Comparison of ENCODE assay signal across 17 cellular contexts in the genomic region with DNA sequence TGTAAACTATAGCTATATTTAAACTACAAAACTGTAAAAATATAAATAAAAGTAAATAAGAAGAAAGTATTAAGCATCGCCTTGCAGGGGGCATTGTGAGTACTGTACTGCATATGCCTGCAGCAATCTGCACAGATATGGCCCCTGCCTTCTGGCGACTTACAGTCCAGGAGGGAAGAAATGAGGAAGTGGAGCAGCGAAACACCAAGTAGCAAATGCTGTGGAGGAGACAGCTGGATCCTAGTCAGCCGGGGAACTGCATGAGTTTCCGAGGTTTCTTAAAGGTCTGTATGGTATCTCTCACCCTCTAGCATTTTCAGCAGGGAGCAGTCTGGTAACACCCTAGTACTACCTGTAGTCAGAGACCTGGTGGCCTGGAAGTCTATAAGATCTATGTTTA.
"Had no signal": no experiment of that assay in that cellular context is flagged by ENCODE, and none has a peak within 500 bp of the region (broad histone marks: within the 10 kb centered on the region; RNA-seq: fewer than 3 reads in every experiment).

No MANE protein-coding gene starts in this region.

- H3K36me3 ChIP-seq: upper lobe of right lung had no signal

- H3K4me3 ChIP-seq: upper lobe of right lung had no signal

- H3K9me3 ChIP-seq: upper lobe of right lung had no signal

- H3K27me3 ChIP-seq: upper lobe of right lung had no signal

- H3K4me1 ChIP-seq: upper lobe of right lung had no signal

- ATAC-seq: activated CD8-positive, alpha-beta T cell treated with anti-CD3 and anti-CD28 coated beads for 36 hours; activated naive CD4-positive, alpha-beta T cell treated with anti-CD3 and anti-CD28 coated beads, Interleukin-2, amount 50 U/mL, for 72 hours; left lobe of liver; naive thymus-derived CD8-positive, alpha-beta T cell; right cardiac atrium; stimulated activated naive CD8-positive, alpha-beta T cell treated with anti-CD3 and anti-CD28 coated beads, Interleukin-15, amount 100 ng/mL, for 72 hours; upper lobe of right lung had no signal

- DNase-seq: activated B cell treated with CpG ODN at 0.5 μM for 24 hours; activated CD4-positive, alpha-beta T cell treated with anti-CD3 and anti-CD28 coated beads for 48 hours; activated CD8-positive, alpha-beta memory T cell treated with anti-CD3 and anti-CD28 coated beads, Interleukin-2, amount 50 U/mL, for 4 hours; activated CD8-positive, alpha-beta T cell treated with anti-CD3 and anti-CD28 coated beads for 36 hours; activated effector memory CD4-positive, alpha-beta T cell treated with anti-CD3 and anti-CD28 coated beads, Interleukin-2, amount 50 U/mL, for 16 hours; activated T-cell treated with anti-CD3 and anti-CD28 coated beads, Interleukin-2, amount 50 U/mL, for 48 hours; caudate nucleus; hippocampal formation; naive thymus-derived CD8-positive, alpha-beta T cell; right cardiac atrium; stimulated activated naive CD8-positive, alpha-beta T cell treated with anti-CD3 and anti-CD28 coated beads, Interleukin-15, amount 100 ng/mL, for 72 hours; upper lobe of right lung had no signal

- H3K27ac ChIP-seq: upper lobe of right lung had no signal

- FAIRE-seq: colon, keratinocyte, TTC549 had no signal
